8 cellular contexts compared by ENCODE assay signal in the genomic region with DNA sequence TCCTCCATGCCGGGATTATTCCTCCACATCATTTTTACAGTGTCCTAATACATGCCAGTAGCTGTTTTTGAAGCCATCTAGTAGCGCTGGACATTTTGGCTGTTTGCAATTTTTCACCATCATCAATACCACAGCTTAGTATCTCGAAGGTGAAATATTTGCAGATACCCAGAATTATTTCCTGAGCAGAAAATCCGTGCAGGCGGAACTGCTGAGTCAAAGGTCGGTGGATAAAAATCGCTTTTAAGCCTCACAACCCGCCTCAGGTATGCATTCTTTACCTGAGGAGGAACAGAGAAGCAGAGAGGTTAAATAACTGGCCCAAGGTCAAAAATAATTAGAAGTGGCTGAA. TPM values are rescaled to one million over a fixed set of nuclear protein-coding genes. Genes with fewer than 3 reads are reported as not detected.
DNase-seq lines count a peak whose midpoint lies in the region; ATAC-seq lines count a peak whose summit lies in the region.

No MANE protein-coding gene starts in this region.

- no peaks in the 10 kb centered on the region for H3K9me3 Mint-ChIP-seq in activated CD4-positive, alpha-beta memory T cell treated with anti-CD3 and anti-CD28 coated beads, Interleukin-2, amount 10 ng/mL, durations not matched to agents 7 days and 5 days
- H3K9me3 Mint-ChIP-seq in stimulated activated memory B cell treated with anti-CD40 and anti-IgM and Interleukin-4, amounts not matched to agents 10 μg/mL and 1 μg/mL and 100 μg/mL, for 72 hours, result no peaks in the 10 kb centered on the region

- peaks cover 37% of the 10 kb centered on the region for H3K4me1 Mint-ChIP-seq in activated CD4-positive, alpha-beta memory T cell treated with anti-CD3 and anti-CD28 coated beads, Interleukin-2, amount 10 ng/mL, durations not matched to agents 7 days and 5 days
- H3K4me1 Mint-ChIP-seq in stimulated activated memory B cell treated with anti-CD40 and anti-IgM and Interleukin-4, amounts not matched to agents 10 μg/mL and 1 μg/mL and 100 μg/mL, for 72 hours, result peaks cover 31% of the 10 kb centered on the region

- H3K36me3 Mint-ChIP-seq in activated CD4-positive, alpha-beta memory T cell treated with anti-CD3 and anti-CD28 coated beads, Interleukin-2, amount 10 ng/mL, durations not matched to agents 7 days and 5 days (ENCODE audit: low read depth), result peaks cover 31% of the 10 kb centered on the region
- H3K36me3 Mint-ChIP-seq in stimulated activated memory B cell treated with anti-CD40 and anti-IgM and Interleukin-4, amounts not matched to agents 10 μg/mL and 1 μg/mL and 100 μg/mL, for 72 hours, result peaks cover 21% of the 10 kb centered on the region

- no peak for ATAC-seq in stimulated activated memory B cell treated with anti-CD40 and anti-IgM and Interleukin-4, amounts not matched to agents 10 μg/mL and 1 μg/mL and 100 μg/mL, for 72 hours
- ATAC-seq in GM19463 (IDR thresholded peaks at IDR 0.05; ENCODE audit: unreplicated experiment) (no peak), HG02840 (IDR thresholded peaks at IDR 0.05; ENCODE audit: low FRiP score, unreplicated experiment) (no peak), HG02981 (IDR thresholded peaks at IDR 0.05; ENCODE audit: unreplicated experiment) (no peak)

- peak overlapping the region; percentile 67 for H3K4me3 ChIP-seq in iPS-11a (ENCODE audit: low read depth, low read length)

- H3K27me3 Mint-ChIP-seq in activated CD4-positive, alpha-beta memory T cell treated with anti-CD3 and anti-CD28 coated beads, Interleukin-2, amount 10 ng/mL, durations not matched to agents 7 days and 5 days, result no peaks in the 10 kb centered on the region
- no peaks in the 10 kb centered on the region for H3K27me3 Mint-ChIP-seq in stimulated activated memory B cell treated with anti-CD40 and anti-IgM and Interleukin-4, amounts not matched to agents 10 μg/mL and 1 μg/mL and 100 μg/mL, for 72 hours

- CTCF ChIA-PET in activated CD4-positive, alpha-beta memory T cell treated with anti-CD3 and anti-CD28 coated beads, Interleukin-2, amount 10 ng/mL, durations not matched to agents 7 days and 5 days (lab: Charles Lee), result interaction anchor here (0.7 to 1.0 kb wide), 2 partner anchors 38 to 41 kb away, joined by 3 to 5 read pairs; no protein-coding TSS in a partner anchor

- H3K4me3 Mint-ChIP-seq in activated CD4-positive, alpha-beta memory T cell treated with anti-CD3 and anti-CD28 coated beads, Interleukin-2, amount 10 ng/mL, durations not matched to agents 7 days and 5 days, result peak overlapping the region; percentile 85
- peak overlapping the region; percentile 84 for H3K4me3 Mint-ChIP-seq in stimulated activated memory B cell treated with anti-CD40 and anti-IgM and Interleukin-4, amounts not matched to agents 10 μg/mL and 1 μg/mL and 100 μg/mL, for 72 hours

- POLR2A ChIA-PET in activated CD4-positive, alpha-beta memory T cell treated with anti-CD3 and anti-CD28 coated beads, Interleukin-2, amount 10 ng/mL, durations not matched to agents 7 days and 5 days (lab: Charles Lee), result interaction anchor here (0.6 to 1.3 kb wide), 5 partner anchors 65 to 383 kb away, joined by 3 to 5 read pairs (median 3); a partner anchor contains a TSS

- H3K27ac Mint-ChIP-seq in activated CD4-positive, alpha-beta memory T cell treated with anti-CD3 and anti-CD28 coated beads, Interleukin-2, amount 10 ng/mL, durations not matched to agents 7 days and 5 days, result peak overlapping the region; percentile 91
- H3K27ac Mint-ChIP-seq in stimulated activated memory B cell treated with anti-CD40 and anti-IgM and Interleukin-4, amounts not matched to agents 10 μg/mL and 1 μg/mL and 100 μg/mL, for 72 hours, result peak overlapping the region; percentile 98

- peak; percentile 15 for DNase-seq in stimulated activated CD4-positive, alpha-beta T cell treated with anti-CD3 and anti-CD28 coated beads, Interleukin-2, amount 100 ng/mL, for 4 hours (ENCODE audit: low read depth)
- DNase-seq in stimulated activated CD4-positive, alpha-beta T cell treated with anti-CD3 and anti-CD28 coated beads, Interleukin-2, amount 100 ng/mL, for 48 hours, result no peak
- DNase-seq in activated CD4-positive, alpha-beta memory T cell treated with anti-CD3 and anti-CD28 coated beads, Interleukin-2, amount 10 ng/mL, durations not matched to agents 7 days and 5 days, result no peak

RNA-seq across cellular contexts. Expression of a gene that starts 0.6 kb away (rescaled TPM):
- total RNA-seq in activated CD4-positive, alpha-beta memory T cell treated with anti-CD3 and anti-CD28 coated beads, Interleukin-2, amount 10 ng/mL, durations not matched to agents 7 days and 5 days, result 10 to 100 TPM; 37.4 to 37.8 TPM
